8 cellular contexts compared by ENCODE assay signal in genomic region chr6:8435093-8435844, GRCh38. TPM values are rescaled to one million over a fixed set of nuclear protein-coding genes. Genes with fewer than 3 reads are reported as not detected.
A peak's percentile ranks its signal among the peaks of the same experiment; 100 is the strongest.
DNase-seq lines count a peak whose midpoint lies in the region; ATAC-seq and TF ChIP-seq lines count a peak whose summit lies in the region.

SLC35B3 (minus strand) TSS chr6:8435545.

- H3K36me3 ChIP-seq in BLaER1 treated with 17β-estradiol and CSF1 and Interleukin-3, amounts not matched to agents 10 nM and 100 nM: peaks cover 0 to 24% (median 5%) of the 10 kb centered on the region in 11 experiments; a peak in 9 of 22 replicates

- H3K27me3 Mint-ChIP-seq in activated CD4-positive, alpha-beta T cell treated with anti-CD3 and anti-CD28 coated beads, Interleukin-2, amount 10 ng/mL, durations not matched to agents 24 days and 14 days: peaks cover 2% of the 10 kb centered on the region

- peaks cover 0 to 15% (median 8%) of the 10 kb centered on the region in 11 experiments; a peak in 12 of 22 replicates for H3K9me3 ChIP-seq in BLaER1 treated with 17β-estradiol and CSF1 and Interleukin-3, amounts not matched to agents 10 nM and 100 nM (replicated peaks in 1 of 11)

- H3K27ac ChIP-seq in BLaER1 treated with 17β-estradiol and CSF1 and Interleukin-3, amounts not matched to agents 10 nM and 100 nM: peak within 1 kb of the TSS; percentile 86 to 98 (median 93)
- H3K27ac ChIP-seq in coronary artery: peak within 1 kb of the TSS; percentile 88 to 89

- H3K4me1 Mint-ChIP-seq in activated CD4-positive, alpha-beta T cell treated with anti-CD3 and anti-CD28 coated beads, Interleukin-2, amount 10 ng/mL, durations not matched to agents 24 days and 14 days: peaks cover 32% of the 10 kb centered on the region

- H3K9me3 Mint-ChIP-seq in activated CD4-positive, alpha-beta T cell treated with anti-CD3 and anti-CD28 coated beads, Interleukin-2, amount 10 ng/mL, durations not matched to agents 24 days and 14 days: peaks cover 3% of the 10 kb centered on the region

- H3K36me3 Mint-ChIP-seq in activated CD4-positive, alpha-beta T cell treated with anti-CD3 and anti-CD28 coated beads, Interleukin-2, amount 10 ng/mL, durations not matched to agents 24 days and 14 days (ENCODE audit: low read depth): peaks cover 26% of the 10 kb centered on the region

- H3K4me3 Mint-ChIP-seq in activated CD4-positive, alpha-beta T cell treated with anti-CD3 and anti-CD28 coated beads, Interleukin-2, amount 10 ng/mL, durations not matched to agents 24 days and 14 days: peak within 1 kb of the TSS; percentile 97

- peak within 1 kb of the TSS; percentile 86 to 97 (median 91) for H3K9ac ChIP-seq in BLaER1 treated with 17β-estradiol and CSF1 and Interleukin-3, amounts not matched to agents 10 nM and 100 nM

- peaks cover 19 to 32% (median 25%) of the 10 kb centered on the region in 10 experiments; a peak in 19 of 20 replicates for H3K4me1 ChIP-seq in BLaER1 treated with 17β-estradiol and CSF1 and Interleukin-3, amounts not matched to agents 10 nM and 100 nM

- peak; percentile 85 for DNase-seq in NCI-H526 treated with DMSO at 0.1 percent for 48 hours (lab: John Stamatoyannopoulos, UW)
- DNase-seq in activated CD4-positive, alpha-beta T cell treated with anti-CD3 and anti-CD28 coated beads, Interleukin-2, amount 10 ng/mL, durations not matched to agents 24 days and 14 days: peak; percentile 100
- peak; percentile 93 for DNase-seq in coronary artery (ENCODE audit: low spot score)
- peak; percentile 94 to 99 for DNase-seq in left colon
- peak; percentile 99 for DNase-seq in stimulated activated CD4-positive, alpha-beta T cell treated with anti-CD3 and anti-CD28 coated beads, Interleukin-1b, Interleukin-23, amount 100 ng/mL, for 4 hours (ENCODE audit: low read depth in 2 of 2)

- intact Hi-C loops in activated CD4-positive, alpha-beta T cell treated with anti-CD3 and anti-CD28 coated beads, Interleukin-2, amount 10 ng/mL, durations not matched to agents 24 days and 14 days (cut with micrococcal nuclease): loop anchor here (1.0 to 10.0 kb wide), 7 partner anchors 333 to 1980 kb away; partner anchors contain the start of genes BLOC1S5, BMP6, CAGE1 and EEF1E1
- intact Hi-C loops in left colon (cut with DNase I, micrococcal nuclease): no loop called here

- peak within 1 kb of the TSS; percentile 71 to 93 (median 76) for H3K4me2 ChIP-seq in BLaER1 treated with 17β-estradiol and CSF1 and Interleukin-3, amounts not matched to agents 10 nM and 100 nM

- H4K20me1 ChIP-seq in BLaER1 treated with 17β-estradiol and CSF1 and Interleukin-3, amounts not matched to agents 10 nM and 100 nM: peaks cover 0 to 15% (median 0%) of the 10 kb centered on the region in 11 experiments; a peak in 3 of 22 replicates

- no peaks in the 10 kb centered on the region for H3K27me3 ChIP-seq in BLaER1 treated with 17β-estradiol and CSF1 and Interleukin-3, amounts not matched to agents 10 nM and 100 nM

- H3K27ac Mint-ChIP-seq in activated CD4-positive, alpha-beta T cell treated with anti-CD3 and anti-CD28 coated beads, Interleukin-2, amount 10 ng/mL, durations not matched to agents 24 days and 14 days: peak within 1 kb of the TSS; percentile 99

- no peak for TF ChIP-seq CTCF in coronary artery (IDR thresholded peaks at IDR 0.05)

- ATAC-seq in GM19351 (IDR thresholded peaks at IDR 0.05; ENCODE audit: unreplicated experiment) (peak; percentile 92), HG03520 (IDR thresholded peaks at IDR 0.05; ENCODE audit: unreplicated experiment) (peak; percentile 97), left colon (peak; percentile 99)

- H3K4me3 ChIP-seq in BLaER1 treated with 17β-estradiol and CSF1 and Interleukin-3, amounts not matched to agents 10 nM and 100 nM: peak within 1 kb of the TSS; percentile 74 to 94 (median 82)
- peak within 1 kb of the TSS; percentile 78 for H3K4me3 ChIP-seq in coronary artery

RNA-seq across cellular contexts. Expression of gene SLC35B3, which starts in this region (rescaled TPM):
- total RNA-seq in activated CD4-positive, alpha-beta T cell treated with anti-CD3 and anti-CD28 coated beads, Interleukin-2, amount 10 ng/mL, durations not matched to agents 24 days and 14 days: 7.1 and 7.3 TPM in 2 replicates
- total RNA-seq in left colon: 10 to 100 TPM; 44.1 to 45.7 TPM

Comparison
In these comparisons a context has a peak if more than half of its experiments do, and no peak if none do; other contexts are left out.
1. Peak in every context shown above with its lines: DNase-seq, ATAC-seq, H3K4me3 ChIP-seq and H3K27ac ChIP-seq.